8 cellular contexts compared by ENCODE assay signal in genomic region chr1:211133841-211134669, GRCh38. TPM values are rescaled to one million over a fixed set of nuclear protein-coding genes. Genes with fewer than 3 reads are reported as not detected.
DNase-seq lines count a peak whose midpoint lies in the region; ATAC-seq and TF ChIP-seq lines count a peak whose summit lies in the region.

Gene KCNH1, minus strand, starts transcription at chr1:211134148. Its CDS starts 203 bp downstream, at chr1:211133945.

- H3K4me3 Mint-ChIP-seq in activated CD8-positive, alpha-beta T cell treated with anti-CD3 and anti-CD28 coated beads for 36 hours = peak within 1 kb of the TSS; percentile 59

- peak within 1 kb of the TSS; percentile 53 to 68 (median 58) for H3K4me3 ChIP-seq in BLaER1 treated with 17β-estradiol and CSF1 and Interleukin-3, amounts not matched to agents 10 nM and 100 nM

- intact Hi-C loops in activated CD8-positive, alpha-beta T cell treated with anti-CD3 and anti-CD28 coated beads for 36 hours (cut with micrococcal nuclease) = loop anchor here (2.0 to 10.0 kb wide), 3 partner anchors 549 to 729 kb away; no protein-coding TSS in a partner anchor

- peak within 1 kb of the TSS in 10 of 11 experiments; percentile 25 to 67 (median 52); a peak in 18 of 22 replicates for H3K9ac ChIP-seq in BLaER1 treated with 17β-estradiol and CSF1 and Interleukin-3, amounts not matched to agents 10 nM and 100 nM

- ATAC-seq in GM19324 (IDR thresholded peaks at IDR 0.05; ENCODE audit: low FRiP score, unreplicated experiment) (peak; percentile 72), HG03442 (IDR thresholded peaks at IDR 0.05; ENCODE audit: unreplicated experiment) (peak; percentile 93)
- peak; percentile 93 for ATAC-seq in activated CD8-positive, alpha-beta T cell treated with anti-CD3 and anti-CD28 coated beads for 36 hours

- H3K27ac ChIP-seq in BLaER1 treated with 17β-estradiol and CSF1 and Interleukin-3, amounts not matched to agents 10 nM and 100 nM = no peak within 1 kb of the TSS

- peaks cover 35% of the 10 kb centered on the region for H3K27me3 Mint-ChIP-seq in activated CD8-positive, alpha-beta T cell treated with anti-CD3 and anti-CD28 coated beads for 36 hours

- peaks cover 0 to 12% (median 8%) of the 10 kb centered on the region in 10 experiments; a peak in 14 of 20 replicates for H3K4me1 ChIP-seq in BLaER1 treated with 17β-estradiol and CSF1 and Interleukin-3, amounts not matched to agents 10 nM and 100 nM

- peaks cover 7% of the 10 kb centered on the region for H3K4me1 Mint-ChIP-seq in activated CD8-positive, alpha-beta T cell treated with anti-CD3 and anti-CD28 coated beads for 36 hours (ENCODE audit: low read depth)

- H3K27me3 ChIP-seq in BLaER1 treated with 17β-estradiol and CSF1 and Interleukin-3, amounts not matched to agents 10 nM and 100 nM = peaks cover 13 to 20% (median 16%) of the 10 kb centered on the region in 11 experiments

- DNase-seq in NCI-H524 (lab: John Stamatoyannopoulos, UW) (peak; percentile 74 to 92), ecto neural progenitor cell (ENCODE audit: low spot score) (peak; percentile 94), medulla oblongata (ENCODE audit: extremely low spot score) (peak; percentile 95)
- DNase-seq in activated CD8-positive, alpha-beta T cell treated with anti-CD3 and anti-CD28 coated beads for 36 hours = peak; percentile 92
- peak; percentile 64 for DNase-seq in stimulated activated CD8-positive, alpha-beta memory T cell treated with anti-CD3 and anti-CD28 coated beads, Interleukin-12 subunit alpha, Interleukin-12 subunit beta, amount 100 ng/mL, for 1 hour (ENCODE audit: low read depth)

- CTCF ChIA-PET in activated CD8-positive, alpha-beta T cell treated with anti-CD3 and anti-CD28 coated beads for 36 hours (lab: Charles Lee) = interaction anchor here (0.6 to 6.2 kb wide), 62 partner anchors 9 to 1268 kb away, joined by 3 to 113 read pairs (median 4); no protein-coding TSS in a partner anchor

- no peaks in the 10 kb centered on the region for H3K9me3 Mint-ChIP-seq in activated CD8-positive, alpha-beta T cell treated with anti-CD3 and anti-CD28 coated beads for 36 hours

- no peaks in the 10 kb centered on the region; a peak in 1 of 22 replicates for H4K20me1 ChIP-seq in BLaER1 treated with 17β-estradiol and CSF1 and Interleukin-3, amounts not matched to agents 10 nM and 100 nM

- TF ChIP-seq CTCF in activated CD8-positive, alpha-beta T cell treated with anti-CD3 and anti-CD28 coated beads for 36 hours (IDR thresholded peaks at IDR 0.05) = peak; percentile 97

- peak within 1 kb of the TSS; percentile 90 to 99 (median 95) for H3K4me2 ChIP-seq in BLaER1 treated with 17β-estradiol and CSF1 and Interleukin-3, amounts not matched to agents 10 nM and 100 nM

- H3K27ac Mint-ChIP-seq in activated CD8-positive, alpha-beta T cell treated with anti-CD3 and anti-CD28 coated beads for 36 hours = no peak within 1 kb of the TSS

- no peaks in the 10 kb centered on the region for H3K36me3 Mint-ChIP-seq in activated CD8-positive, alpha-beta T cell treated with anti-CD3 and anti-CD28 coated beads for 36 hours (ENCODE audit: low read depth)

- no peaks in the 10 kb centered on the region for H3K9me3 ChIP-seq in BLaER1 treated with 17β-estradiol and CSF1 and Interleukin-3, amounts not matched to agents 10 nM and 100 nM (replicated peaks in 1 of 11)

- H3K36me3 ChIP-seq in BLaER1 treated with 17β-estradiol and CSF1 and Interleukin-3, amounts not matched to agents 10 nM and 100 nM = no peaks in the 10 kb centered on the region

- POLR2A ChIA-PET in activated CD8-positive, alpha-beta T cell treated with anti-CD3 and anti-CD28 coated beads for 36 hours (lab: Charles Lee) = interaction anchor here (0.6 to 1.5 kb wide), 5 partner anchors 547 to 1150 kb away, joined by 3 to 6 read pairs (median 4); no protein-coding TSS in a partner anchor

RNA-seq across cellular contexts. Expression of gene KCNH1, which starts in this region (rescaled TPM):
- not detected for total RNA-seq in activated CD8-positive, alpha-beta T cell treated with anti-CD3 and anti-CD28 coated beads for 36 hours

Comparison
In these comparisons a context has a peak if more than half of its experiments do, and no peak if none do; other contexts are left out.
1. Peak in DNase-seq and ATAC-seq in activated CD8-positive, alpha-beta T cell treated with anti-CD3 and anti-CD28 coated beads for 36 hours; RNA of the gene not detected or under 1 TPM.